Comparison of ENCODE assay signal across 1 cellular context in the genomic region with DNA sequence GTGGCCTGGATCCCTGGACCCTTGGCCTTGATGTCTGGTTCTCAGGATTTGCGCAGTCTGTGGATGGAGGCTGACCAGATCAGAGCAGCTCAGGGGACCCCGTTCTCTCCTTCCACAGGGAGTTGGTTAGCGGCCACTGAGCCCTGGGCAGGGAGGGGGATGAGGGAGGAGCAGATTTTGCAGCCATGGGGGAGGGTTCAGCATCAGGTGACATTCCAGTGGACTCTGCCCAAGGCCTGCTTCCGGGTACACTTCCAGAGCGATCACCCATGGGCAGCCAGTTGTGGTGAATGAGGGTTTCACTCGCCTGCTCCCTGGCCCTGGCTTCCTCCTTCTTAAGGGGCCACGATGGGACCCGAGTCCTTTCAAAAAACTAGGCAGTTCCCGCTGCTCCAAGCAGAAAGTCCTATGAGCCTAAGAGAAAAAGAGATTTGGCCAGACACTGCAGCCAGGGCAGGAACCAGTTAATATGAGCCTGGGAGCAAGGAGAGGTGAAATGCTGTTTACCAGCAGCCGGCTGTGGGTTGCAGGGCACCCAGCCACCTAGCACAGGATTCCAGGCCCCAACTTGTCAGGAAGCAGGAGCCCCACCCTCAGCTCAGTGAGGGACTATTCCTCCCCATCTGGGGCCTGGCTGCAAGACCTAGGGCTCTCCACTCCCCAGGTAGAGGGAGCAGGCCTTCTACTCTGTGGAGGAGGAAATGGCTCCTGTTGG.
A peak's percentile ranks its signal among the peaks of the same experiment; 100 is the strongest.
TF ChIP-seq lines count a peak whose summit lies in the region.

No MANE protein-coding gene starts in this region.

TF ChIP-seq in HepG2, 621 proteins besides CTCF, POLR2A, EP300 and RAD21 (continued from another document and continues in another):
- TF ChIP-seq, protein P1, sequence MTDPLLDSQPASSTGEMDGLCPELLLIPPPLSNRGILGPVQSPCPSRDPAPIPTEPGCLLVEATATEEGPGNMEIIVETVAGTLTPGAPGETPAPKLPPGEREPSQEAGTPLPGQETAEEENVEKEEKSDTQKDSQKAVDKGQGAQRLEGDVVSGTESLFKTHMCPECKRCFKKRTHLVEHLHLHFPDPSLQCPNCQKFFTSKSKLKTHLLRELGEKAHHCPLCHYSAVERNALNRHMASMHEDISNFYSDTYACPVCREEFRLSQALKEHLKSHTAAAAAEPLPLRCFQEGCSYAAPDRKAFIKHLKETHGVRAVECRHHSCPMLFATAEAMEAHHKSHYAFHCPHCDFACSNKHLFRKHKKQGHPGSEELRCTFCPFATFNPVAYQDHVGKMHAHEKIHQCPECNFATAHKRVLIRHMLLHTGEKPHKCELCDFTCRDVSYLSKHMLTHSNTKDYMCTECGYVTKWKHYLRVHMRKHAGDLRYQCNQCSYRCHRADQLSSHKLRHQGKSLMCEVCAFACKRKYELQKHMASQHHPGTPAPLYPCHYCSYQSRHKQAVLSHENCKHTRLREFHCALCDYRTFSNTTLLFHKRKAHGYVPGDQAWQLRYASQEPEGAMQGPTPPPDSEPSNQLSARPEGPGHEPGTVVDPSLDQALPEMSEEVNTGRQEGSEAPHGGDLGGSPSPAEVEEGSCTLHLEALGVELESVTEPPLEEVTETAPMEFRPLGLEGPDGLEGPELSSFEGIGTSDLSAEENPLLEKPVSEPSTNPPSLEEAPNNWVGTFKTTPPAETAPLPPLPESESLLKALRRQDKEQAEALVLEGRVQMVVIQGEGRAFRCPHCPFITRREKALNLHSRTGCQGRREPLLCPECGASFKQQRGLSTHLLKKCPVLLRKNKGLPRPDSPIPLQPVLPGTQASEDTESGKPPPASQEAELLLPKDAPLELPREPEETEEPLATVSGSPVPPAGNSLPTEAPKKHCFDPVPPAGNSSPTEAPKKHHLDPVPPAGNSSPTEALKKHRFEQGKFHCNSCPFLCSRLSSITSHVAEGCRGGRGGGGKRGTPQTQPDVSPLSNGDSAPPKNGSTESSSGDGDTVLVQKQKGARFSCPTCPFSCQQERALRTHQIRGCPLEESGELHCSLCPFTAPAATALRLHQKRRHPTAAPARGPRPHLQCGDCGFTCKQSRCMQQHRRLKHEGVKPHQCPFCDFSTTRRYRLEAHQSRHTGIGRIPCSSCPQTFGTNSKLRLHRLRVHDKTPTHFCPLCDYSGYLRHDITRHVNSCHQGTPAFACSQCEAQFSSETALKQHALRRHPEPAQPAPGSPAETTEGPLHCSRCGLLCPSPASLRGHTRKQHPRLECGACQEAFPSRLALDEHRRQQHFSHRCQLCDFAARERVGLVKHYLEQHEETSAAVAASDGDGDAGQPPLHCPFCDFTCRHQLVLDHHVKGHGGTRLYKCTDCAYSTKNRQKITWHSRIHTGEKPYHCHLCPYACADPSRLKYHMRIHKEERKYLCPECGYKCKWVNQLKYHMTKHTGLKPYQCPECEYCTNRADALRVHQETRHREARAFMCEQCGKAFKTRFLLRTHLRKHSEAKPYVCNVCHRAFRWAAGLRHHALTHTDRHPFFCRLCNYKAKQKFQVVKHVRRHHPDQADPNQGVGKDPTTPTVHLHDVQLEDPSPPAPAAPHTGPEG (CRISPR knock-in tag; IDR thresholded peaks at IDR 0.05) = peak; percentile 48; the same call in 1 of the 2 replicates
- no peak; the same call in 1 of the 2 replicates for TF ChIP-seq TOE1 (CRISPR knock-in tag; IDR thresholded peaks at IDR 0.05)
- peak; percentile 71 for TF ChIP-seq RBFOX2 (IDR thresholded peaks at IDR 0.05; ENCODE audit: low read depth, low read length)
- TF ChIP-seq FLYWCH1 (CRISPR knock-in tag; IDR thresholded peaks at IDR 0.05) = no peak
- no peak; the same call in 1 of the 2 replicates for TF ChIP-seq ZNF816 (CRISPR knock-in tag; IDR thresholded peaks at IDR 0.05; ENCODE audit: borderline replicate concordance)
- TF ChIP-seq, protein P2, sequence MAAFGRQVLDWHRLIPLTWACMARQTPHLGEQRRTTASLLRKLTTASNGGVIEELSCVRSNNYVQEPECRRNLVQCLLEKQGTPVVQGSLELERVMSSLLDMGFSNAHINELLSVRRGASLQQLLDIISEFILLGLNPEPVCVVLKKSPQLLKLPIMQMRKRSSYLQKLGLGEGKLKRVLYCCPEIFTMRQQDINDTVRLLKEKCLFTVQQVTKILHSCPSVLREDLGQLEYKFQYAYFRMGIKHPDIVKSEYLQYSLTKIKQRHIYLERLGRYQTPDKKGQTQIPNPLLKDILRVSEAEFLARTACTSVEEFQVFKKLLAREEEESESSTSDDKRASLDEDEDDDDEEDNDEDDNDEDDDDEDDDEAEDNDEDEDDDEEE (CRISPR knock-in tag; IDR thresholded peaks at IDR 0.05) = no peak
- peak; percentile 31; the same call in 1 of the 2 replicates for TF ChIP-seq PPARG (CRISPR knock-in tag; conservative IDR thresholded peaks at IDR 0.05)
- TF ChIP-seq CENPBD1 (CRISPR knock-in tag; IDR thresholded peaks at IDR 0.05; ENCODE audit: borderline replicate concordance, low read depth) = no peak
- no peak for TF ChIP-seq ARNT (IDR thresholded peaks at IDR 0.05)
- TF ChIP-seq XBP1 (CRISPR knock-in tag; IDR thresholded peaks at IDR 0.05) = 0 out of 2 replicates have a peak, but pooled peaks have one; percentile 29
- TF ChIP-seq ZC3H13 (CRISPR knock-in tag; IDR thresholded peaks at IDR 0.05) = peak; percentile 83; the same call in 1 of the 2 replicates
- TF ChIP-seq SIN3A (IDR thresholded peaks at IDR 0.05; ENCODE audit: borderline replicate concordance, low read depth, low read length) = no peak
- TF ChIP-seq MAF1 (CRISPR knock-in tag; IDR thresholded peaks at IDR 0.05; ENCODE audit: borderline replicate concordance) = no peak; the same call in 1 of the 2 replicates
- no peak for TF ChIP-seq RELA (CRISPR knock-in tag; IDR thresholded peaks at IDR 0.05)
- TF ChIP-seq ELF4 (CRISPR knock-in tag; IDR thresholded peaks at IDR 0.05; ENCODE audit: borderline replicate concordance) = peak; percentile 96
- no peak for TF ChIP-seq IKZF1 (IDR thresholded peaks at IDR 0.05)
- no peak for TF ChIP-seq ZSCAN12 (CRISPR knock-in tag; IDR thresholded peaks at IDR 0.05)
- TF ChIP-seq THYN1 (CRISPR knock-in tag; IDR thresholded peaks at IDR 0.05; ENCODE audit: borderline replicate concordance, low read depth) = peak; percentile 84; the same call in 1 of the 2 replicates
- TF ChIP-seq DPF2 (CRISPR knock-in tag; IDR thresholded peaks at IDR 0.05; ENCODE audit: borderline replicate concordance, low read depth) = no peak
- TF ChIP-seq PLRG1 (conservative IDR thresholded peaks at IDR 0.05) = no peak
- no peak for TF ChIP-seq RCOR2 (CRISPR knock-in tag; IDR thresholded peaks at IDR 0.05)
- TF ChIP-seq THAP11 (CRISPR knock-in tag; IDR thresholded peaks at IDR 0.05) = peak; percentile 79
- peak; percentile 69; the same call in 1 of the 2 replicates for TF ChIP-seq ZNF670 (CRISPR knock-in tag; IDR thresholded peaks at IDR 0.05; ENCODE audit: borderline replicate concordance)
- peak; percentile 81; the same call in 1 of the 2 replicates for TF ChIP-seq NR1H2 (CRISPR knock-in tag; IDR thresholded peaks at IDR 0.05; ENCODE audit: borderline replicate concordance, low read depth)
- TF ChIP-seq, protein P3, sequence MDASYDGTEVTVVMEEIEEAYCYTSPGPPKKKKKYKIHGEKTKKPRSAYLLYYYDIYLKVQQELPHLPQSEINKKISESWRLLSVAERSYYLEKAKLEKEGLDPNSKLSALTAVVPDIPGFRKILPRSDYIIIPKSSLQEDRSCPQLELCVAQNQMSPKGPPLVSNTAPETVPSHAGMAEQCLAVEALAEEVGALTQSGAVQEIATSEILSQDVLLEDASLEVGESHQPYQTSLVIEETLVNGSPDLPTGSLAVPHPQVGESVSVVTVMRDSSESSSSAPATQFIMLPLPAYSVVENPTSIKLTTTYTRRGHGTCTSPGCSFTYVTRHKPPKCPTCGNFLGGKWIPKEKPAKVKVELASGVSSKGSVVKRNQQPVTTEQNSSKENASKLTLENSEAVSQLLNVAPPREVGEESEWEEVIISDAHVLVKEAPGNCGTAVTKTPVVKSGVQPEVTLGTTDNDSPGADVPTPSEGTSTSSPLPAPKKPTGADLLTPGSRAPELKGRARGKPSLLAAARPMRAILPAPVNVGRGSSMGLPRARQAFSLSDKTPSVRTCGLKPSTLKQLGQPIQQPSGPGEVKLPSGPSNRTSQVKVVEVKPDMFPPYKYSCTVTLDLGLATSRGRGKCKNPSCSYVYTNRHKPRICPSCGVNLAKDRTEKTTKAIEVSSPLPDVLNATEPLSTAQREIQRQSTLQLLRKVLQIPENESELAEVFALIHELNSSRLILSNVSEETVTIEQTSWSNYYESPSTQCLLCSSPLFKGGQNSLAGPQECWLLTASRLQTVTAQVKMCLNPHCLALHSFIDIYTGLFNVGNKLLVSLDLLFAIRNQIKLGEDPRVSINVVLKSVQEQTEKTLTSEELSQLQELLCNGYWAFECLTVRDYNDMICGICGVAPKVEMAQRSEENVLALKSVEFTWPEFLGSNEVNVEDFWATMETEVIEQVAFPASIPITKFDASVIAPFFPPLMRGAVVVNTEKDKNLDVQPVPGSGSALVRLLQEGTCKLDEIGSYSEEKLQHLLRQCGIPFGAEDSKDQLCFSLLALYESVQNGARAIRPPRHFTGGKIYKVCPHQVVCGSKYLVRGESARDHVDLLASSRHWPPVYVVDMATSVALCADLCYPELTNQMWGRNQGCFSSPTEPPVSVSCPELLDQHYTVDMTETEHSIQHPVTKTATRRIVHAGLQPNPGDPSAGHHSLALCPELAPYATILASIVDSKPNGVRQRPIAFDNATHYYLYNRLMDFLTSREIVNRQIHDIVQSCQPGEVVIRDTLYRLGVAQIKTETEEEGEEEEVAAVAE (CRISPR knock-in tag; IDR thresholded peaks at IDR 0.05; ENCODE audit: borderline replicate concordance) = peak; percentile 27; the same call in 1 of the 2 replicates
- peak; percentile 85 for TF ChIP-seq SIX4 (CRISPR knock-in tag; IDR thresholded peaks at IDR 0.05)
- TF ChIP-seq, protein P4, sequence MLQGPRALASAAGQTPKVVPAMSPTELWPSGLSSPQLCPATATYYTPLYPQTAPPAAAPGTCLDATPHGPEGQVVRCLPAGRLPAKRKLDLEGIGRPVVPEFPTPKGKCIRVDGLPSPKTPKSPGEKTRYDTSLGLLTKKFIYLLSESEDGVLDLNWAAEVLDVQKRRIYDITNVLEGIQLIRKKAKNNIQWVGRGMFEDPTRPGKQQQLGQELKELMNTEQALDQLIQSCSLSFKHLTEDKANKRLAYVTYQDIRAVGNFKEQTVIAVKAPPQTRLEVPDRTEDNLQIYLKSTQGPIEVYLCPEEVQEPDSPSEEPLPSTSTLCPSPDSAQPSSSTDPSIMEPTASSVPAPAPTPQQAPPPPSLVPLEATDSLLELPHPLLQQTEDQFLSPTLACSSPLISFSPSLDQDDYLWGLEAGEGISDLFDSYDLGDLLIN (CRISPR knock-in tag; IDR thresholded peaks at IDR 0.05; ENCODE audit: borderline replicate concordance) = no peak
- TF ChIP-seq TFDP2 (CRISPR knock-in tag; IDR thresholded peaks at IDR 0.05) = no peak; the same call in 1 of the 2 replicates
- TF ChIP-seq, protein P5, sequence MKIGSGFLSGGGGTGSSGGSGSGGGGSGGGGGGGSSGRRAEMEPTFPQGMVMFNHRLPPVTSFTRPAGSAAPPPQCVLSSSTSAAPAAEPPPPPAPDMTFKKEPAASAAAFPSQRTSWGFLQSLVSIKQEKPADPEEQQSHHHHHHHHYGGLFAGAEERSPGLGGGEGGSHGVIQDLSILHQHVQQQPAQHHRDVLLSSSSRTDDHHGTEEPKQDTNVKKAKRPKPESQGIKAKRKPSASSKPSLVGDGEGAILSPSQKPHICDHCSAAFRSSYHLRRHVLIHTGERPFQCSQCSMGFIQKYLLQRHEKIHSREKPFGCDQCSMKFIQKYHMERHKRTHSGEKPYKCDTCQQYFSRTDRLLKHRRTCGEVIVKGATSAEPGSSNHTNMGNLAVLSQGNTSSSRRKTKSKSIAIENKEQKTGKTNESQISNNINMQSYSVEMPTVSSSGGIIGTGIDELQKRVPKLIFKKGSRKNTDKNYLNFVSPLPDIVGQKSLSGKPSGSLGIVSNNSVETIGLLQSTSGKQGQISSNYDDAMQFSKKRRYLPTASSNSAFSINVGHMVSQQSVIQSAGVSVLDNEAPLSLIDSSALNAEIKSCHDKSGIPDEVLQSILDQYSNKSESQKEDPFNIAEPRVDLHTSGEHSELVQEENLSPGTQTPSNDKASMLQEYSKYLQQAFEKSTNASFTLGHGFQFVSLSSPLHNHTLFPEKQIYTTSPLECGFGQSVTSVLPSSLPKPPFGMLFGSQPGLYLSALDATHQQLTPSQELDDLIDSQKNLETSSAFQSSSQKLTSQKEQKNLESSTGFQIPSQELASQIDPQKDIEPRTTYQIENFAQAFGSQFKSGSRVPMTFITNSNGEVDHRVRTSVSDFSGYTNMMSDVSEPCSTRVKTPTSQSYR (CRISPR knock-in tag; IDR thresholded peaks at IDR 0.05; ENCODE audit: borderline replicate concordance) = peak; percentile 96
- no peak for TF ChIP-seq GFI1 (CRISPR knock-in tag; IDR thresholded peaks at IDR 0.05; ENCODE audit: borderline replicate concordance)
- TF ChIP-seq STAT6 (CRISPR knock-in tag; IDR thresholded peaks at IDR 0.05; ENCODE audit: borderline replicate concordance) = 0 out of 2 replicates have a peak, but pooled peaks have one; percentile 42
- no peak; the same call in none of the 2 replicates for TF ChIP-seq BCL6 (CRISPR knock-in tag; IDR thresholded peaks at IDR 0.05)
- TF ChIP-seq ZNF274 (CRISPR knock-in tag; IDR thresholded peaks at IDR 0.05) = 0 out of 2 replicates have a peak, but pooled peaks have one; percentile 59
- no peak for TF ChIP-seq RAD51 (IDR thresholded peaks at IDR 0.05; ENCODE audit: borderline replicate concordance)
- TF ChIP-seq KMT2A (CRISPR knock-in tag; IDR thresholded peaks at IDR 0.05) = no peak
- TF ChIP-seq ISX (CRISPR knock-in tag; conservative IDR thresholded peaks at IDR 0.05) = no peak
